Comparison of ENCODE assay signal across 8 cellular contexts in genomic region chr6:150417899-150418824, GRCh38. TPM values are rescaled to one million over a fixed set of nuclear protein-coding genes. Genes with fewer than 3 reads are reported as not detected.
DNase-seq lines count a peak whose midpoint lies in the region; ATAC-seq and TF ChIP-seq lines count a peak whose summit lies in the region.

No MANE protein-coding gene starts in this region.

- no peaks in the 10 kb centered on the region for H3K27me3 ChIP-seq in Peyer's patch

- peak; percentile 63 for ATAC-seq in GM19463 (IDR thresholded peaks at IDR 0.05; ENCODE audit: unreplicated experiment)
- ATAC-seq in GM21528 (IDR thresholded peaks at IDR 0.05; ENCODE audit: low FRiP score, unreplicated experiment) = no peak

- DNase-seq in DMS79 treated with DMSO at 0.1 percent for 48 hours (lab: John Stamatoyannopoulos, UW) (peak; percentile 79), HuH-7 (ENCODE audit: low spot score) (peak; percentile 74), Peyer's patch (peak in 2 of 3 donors; percentile 37 to 71), brain pericyte (ENCODE audit: low read depth, low spot score) (peak; percentile 49), inferior parietal cortex (ENCODE audit: extremely low spot score) (peak; percentile 81), smooth muscle cell of the brain vasculature (ENCODE audit: low read depth, low spot score) (peak; percentile 57)

- no peaks in the 10 kb centered on the region for H3K36me3 ChIP-seq in Peyer's patch

- peak overlapping the region; percentile 23 to 62 (median 44) for H3K27ac ChIP-seq in Peyer's patch

- H3K4me1 ChIP-seq in Peyer's patch = no peaks in the 10 kb centered on the region

- H3K4me3 ChIP-seq in Peyer's patch = peak overlapping the region; percentile 31 to 47 (median 43)

- H3K9me3 ChIP-seq in Peyer's patch = no peaks in the 10 kb centered on the region

- TF ChIP-seq CTCF in Peyer's patch (IDR thresholded peaks at IDR 0.05) = peak; percentile 62 to 97 (median 86)

- TF ChIP-seq POLR2A in Peyer's patch (IDR thresholded peaks at IDR 0.05) = no peak

RNA-seq across cellular contexts. Expression of gene IYD, which starts 49.4 kb away (rescaled TPM):
- 10 to 100 TPM in 3 of 4 donors, under 1 TPM in 1; 0.83 to 57.0 (median 36.8) TPM for total RNA-seq in Peyer's patch
